In the genomic region with DNA sequence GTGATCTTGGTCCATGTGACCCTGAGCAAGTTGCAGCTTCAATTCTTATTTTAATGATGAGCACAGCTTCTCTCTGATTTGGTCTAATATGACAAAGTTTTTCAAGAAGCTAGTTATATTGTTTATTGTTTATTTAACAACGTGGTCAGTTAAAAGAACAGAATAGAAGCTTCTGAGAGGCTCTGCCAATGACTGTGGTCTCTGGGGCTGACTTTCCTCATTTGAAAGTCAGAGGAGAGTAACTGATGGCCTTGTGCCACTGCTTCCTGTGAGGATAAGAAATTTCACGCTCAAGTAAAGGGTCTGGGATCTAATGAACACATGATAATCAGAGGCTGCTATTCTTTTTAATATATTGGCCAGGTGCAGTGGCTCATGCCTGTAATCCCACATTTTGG, we compare ENCODE assay signal across 9 cellular contexts. TPM values are rescaled to one million over a fixed set of nuclear protein-coding genes. Genes with fewer than 3 reads are reported as not detected.
"Had no signal": no experiment of that assay in that cellular context is flagged by ENCODE, and none has a peak within 500 bp of the region (broad histone marks: within the 10 kb centered on the region; RNA-seq: fewer than 3 reads in every experiment).

No MANE protein-coding gene starts in this region.

- H3K4me1 ChIP-seq: HAP-1 had no signal

- H3K4me3 ChIP-seq: GM23248, HAP-1 had no signal

- ATAC-seq: HCT116, HepG2 had no signal

- DNase-seq: GOT3, H7, HFFc6 had no signal

- H3K27ac ChIP-seq: GM23248, HL-60 had no signal

- H3K9me3 ChIP-seq: HAP-1 had no signal

- H3K36me3 ChIP-seq: HAP-1 had no signal

RNA-seq across cellular contexts. Expression of a gene that starts 7.3 kb away (rescaled TPM):
- polyA plus RNA-seq: IgD-negative memory B cell had no signal
